In genomic region chr3:61053781-61054496, GRCh38 we compare ENCODE assay signal across 26 cellular contexts.
A peak's percentile ranks its signal among the peaks of the same experiment; 100 is the strongest.
DNase-seq lines count a peak whose midpoint lies in the region; TF ChIP-seq lines count a peak whose summit lies in the region.
"Had no signal": no experiment of that assay in that cellular context is flagged by ENCODE, and none has a peak within 500 bp of the region (broad histone marks: within the 10 kb centered on the region; RNA-seq: fewer than 3 reads in every experiment).

No MANE protein-coding gene starts in this region.

- H3K4me1 Mint-ChIP-seq in activated CD4-positive, alpha-beta T cell treated with anti-CD3 and anti-CD28 coated beads, Interleukin-2, amount 10 ng/mL, durations not matched to agents 7 days and 5 days = no peaks in the 10 kb centered on the region
- H3K4me1 Mint-ChIP-seq: central memory CD8-positive, alpha-beta T cell; memory B cell; stimulated activated effector memory CD8-positive, alpha-beta T cell treated with anti-CD3 and anti-CD28 coated beads, Interleukin-12 subunit alpha, Interleukin-12 subunit beta, amount 100 ng/mL, for 72 hours had no signal

- no peak overlapping the region for H3K27ac ChIP-seq in RWPE1
- H3K27ac ChIP-seq: esophagus muscularis mucosa, gastroesophageal sphincter, Peyer's patch, sigmoid colon, vagina had no signal

- POLR2A ChIA-PET in RWPE1 (lab: Yijun Ruan, JAX; ENCODE audit: low non-redundant PET) = no interaction called here
- POLR2A ChIA-PET in activated CD4-positive, alpha-beta T cell treated with anti-CD3 and anti-CD28 coated beads, Interleukin-2, amount 10 ng/mL, durations not matched to agents 7 days and 5 days (lab: Charles Lee) = no interaction called here

- no peaks in the 10 kb centered on the region for H3K36me3 Mint-ChIP-seq in activated CD4-positive, alpha-beta T cell treated with anti-CD3 and anti-CD28 coated beads, Interleukin-2, amount 10 ng/mL, durations not matched to agents 7 days and 5 days (ENCODE audit: low read depth)
- H3K36me3 Mint-ChIP-seq: memory B cell; naive B cell; stimulated activated effector memory CD8-positive, alpha-beta T cell treated with anti-CD3 and anti-CD28 coated beads, Interleukin-12 subunit alpha, Interleukin-12 subunit beta, amount 100 ng/mL, for 72 hours had no signal

- H3K9me3 Mint-ChIP-seq in activated CD4-positive, alpha-beta T cell treated with anti-CD3 and anti-CD28 coated beads, Interleukin-2, amount 10 ng/mL, durations not matched to agents 7 days and 5 days = no peaks in the 10 kb centered on the region
- H3K9me3 Mint-ChIP-seq: activated naive CD4-positive, alpha-beta T cell treated with anti-CD3 and anti-CD28 coated beads for 36 hours; central memory CD8-positive, alpha-beta T cell; GM23338; memory B cell had no signal

- no peaks in the 10 kb centered on the region for H3K27me3 Mint-ChIP-seq in activated CD4-positive, alpha-beta T cell treated with anti-CD3 and anti-CD28 coated beads, Interleukin-2, amount 10 ng/mL, durations not matched to agents 7 days and 5 days
- H3K27me3 Mint-ChIP-seq: central memory CD8-positive, alpha-beta T cell; memory B cell; naive B cell had no signal

- DNase-seq in COLO668 (lab: John Stamatoyannopoulos, UW; ENCODE audit: unreplicated experiment) (peak; percentile 70), NCI-H1105 (lab: John Stamatoyannopoulos, UW) (peak; percentile 36), RWPE1 (ENCODE audit: low spot score) (peak; percentile 1), kidney tubule cell (ENCODE audit: low spot score) (peak; percentile 6), NCI-H1436 treated with DMSO at 0.1 percent for 48 hours (lab: John Stamatoyannopoulos, UW) (no peak), EL (no peak), DMS79 treated with DMSO at 0.1 percent for 48 hours (lab: John Stamatoyannopoulos, UW) (no peak)
- DNase-seq in activated CD4-positive, alpha-beta T cell treated with anti-CD3 and anti-CD28 coated beads, Interleukin-2, amount 10 ng/mL, durations not matched to agents 7 days and 5 days = no peak
- DNase-seq: activated CD4-positive, CD25-positive, alpha-beta regulatory T cell; activated naive CD4-positive, alpha-beta T cell treated with anti-CD3 and anti-CD28 coated beads for 36 hours; activated T-cell treated with anti-CD3 and anti-CD28 coated beads, Interleukin-2, amount 50 U/mL, for 4 hours; amygdala; C1 segment of cervical spinal cord; DMS 273 treated with DMSO at 0.1 percent for 48 hours; IMR-90; naive B cell; NCI-H1930; Peyer's patch; sigmoid colon had no signal

- no peak for TF ChIP-seq CTCF in RWPE1 (conservative IDR thresholded peaks at IDR 0.05; ENCODE audit: low read depth)

- no peak overlapping the region for H3K4me3 Mint-ChIP-seq in activated CD4-positive, alpha-beta T cell treated with anti-CD3 and anti-CD28 coated beads, Interleukin-2, amount 10 ng/mL, durations not matched to agents 7 days and 5 days
- H3K4me3 Mint-ChIP-seq: activated naive CD4-positive, alpha-beta T cell treated with anti-CD3 and anti-CD28 coated beads for 36 hours; activated T-cell treated with anti-CD3 and anti-CD28 coated beads, Interleukin-2, amount 50 U/mL, for 4 hours; central memory CD8-positive, alpha-beta T cell; GM23338; memory B cell; naive B cell; stimulated activated effector memory CD8-positive, alpha-beta T cell treated with anti-CD3 and anti-CD28 coated beads, Interleukin-12 subunit alpha, Interleukin-12 subunit beta, amount 100 ng/mL, for 72 hours had no signal

- H3K27ac Mint-ChIP-seq in activated CD4-positive, alpha-beta T cell treated with anti-CD3 and anti-CD28 coated beads, Interleukin-2, amount 10 ng/mL, durations not matched to agents 7 days and 5 days = no peak overlapping the region
- H3K27ac Mint-ChIP-seq: activated naive CD4-positive, alpha-beta T cell treated with anti-CD3 and anti-CD28 coated beads for 36 hours; GM23338; memory B cell; naive B cell; stimulated activated effector memory CD8-positive, alpha-beta T cell treated with anti-CD3 and anti-CD28 coated beads, Interleukin-12 subunit alpha, Interleukin-12 subunit beta, amount 100 ng/mL, for 72 hours had no signal

- CTCF ChIA-PET in RWPE1 (lab: Yijun Ruan, JAX) = interaction anchor here (0.7 kb wide), 1 partner anchor 18 kb away, joined by 3 read pairs; no protein-coding TSS in a partner anchor
- CTCF ChIA-PET in activated CD4-positive, alpha-beta T cell treated with anti-CD3 and anti-CD28 coated beads, Interleukin-2, amount 10 ng/mL, durations not matched to agents 7 days and 5 days (lab: Charles Lee) = interaction anchor here (0.7 kb wide), 1 partner anchor 28 kb away, joined by 3 read pairs; no protein-coding TSS in a partner anchor

Comparison
In these comparisons a context has a peak if more than half of its experiments do, and no peak if none do; other contexts are left out.
1. DNase-seq: peak in COLO668 (single experiment), NCI-H1105 (single experiment), RWPE1 (single experiment) and kidney tubule cell (single experiment); none in NCI-H1436 treated with DMSO at 0.1 percent for 48 hours (single experiment), EL (single experiment), activated CD4-positive, alpha-beta T cell treated with anti-CD3 and anti-CD28 coated beads, Interleukin-2, amount 10 ng/mL, durations not matched to agents 7 days and 5 days (single experiment) and DMS79 treated with DMSO at 0.1 percent for 48 hours (single experiment).